7 cellular contexts compared by ENCODE assay signal in genomic region chr14:103519043-103519836, GRCh38. TPM values are rescaled to one million over a fixed set of nuclear protein-coding genes. Genes with fewer than 3 reads are reported as not detected.
DNase-seq lines count a peak whose midpoint lies in the region; ATAC-seq and TF ChIP-seq lines count a peak whose summit lies in the region.

No MANE protein-coding gene starts in this region.

- WGBS in spleen, 5 donors, result 32 to 44% (median 37%) methylated on average over 13 of the region's 13 CpGs

- in situ Hi-C loops in GM13977 (cut with MboI; ENCODE audit: low pct_unique_long_range_greater_than_20kb, low sequenced_read_pairs, unreplicated experiment), result no loop called here
- in situ Hi-C loops in Panc1 (cut with HindIII; ENCODE audit: low pct_unique_long_range_greater_than_20kb, low sequenced_read_pairs), result no loop called here

- H2AFZ ChIP-seq in fibroblast of lung (ENCODE audit: low read length), result no peak overlapping the region

- CTCF ChIA-PET in Panc1 (lab: Charles Lee), result interaction anchor here (0.6 to 1.3 kb wide), 7 partner anchors 9 to 52 kb away, joined by 3 to 13 read pairs (median 3); partner anchors contain the start of gene TRMT61A

- no peaks in the 10 kb centered on the region for H3K79me2 ChIP-seq in fibroblast of lung (ENCODE audit: control insufficient read depth, insufficient read depth, low read length)

- no peak overlapping the region for H3K9ac ChIP-seq in fibroblast of lung (ENCODE audit: insufficient read depth, low read length)

- no peaks in the 10 kb centered on the region; the same call in 1 of the 2 replicates for H3K36me3 ChIP-seq in Panc1 (ENCODE audit: control insufficient read depth, insufficient read depth, low read length)
- H3K36me3 ChIP-seq in fibroblast of lung (ENCODE audit: control insufficient read depth, insufficient read depth, low read length), result peaks cover 2% of the 10 kb centered on the region
- no peaks in the 10 kb centered on the region for H3K36me3 ChIP-seq in spleen

- no peak for TF ChIP-seq POLR2A in spleen (IDR thresholded peaks at IDR 0.05)

- ATAC-seq in Panc1, result peak; percentile 45

- H3K4me3 ChIP-seq in Panc1 (ENCODE audit: low read depth in 2 of 2, low read length in 2 of 2) (no peak overlapping the region), fibroblast of lung (replicated peaks in 1 of 4; ENCODE audit: control extremely low read depth in 1 of 4, insufficient read depth in 1 of 4, low read depth in 3 of 4, low read length in 4 of 4) (no peak overlapping the region), spleen (no peak overlapping the region)

- intact Hi-C loops in Panc1 (cut with micrococcal nuclease; ENCODE audit: unreplicated experiment) (no loop called here), spleen (cut with DNase I; ENCODE audit: low total_unique reads) (loop anchor here (5.0 kb wide), 1 partner anchor 33 kb away; no protein-coding TSS in a partner anchor)

- H3K27ac ChIP-seq in Panc1 (ENCODE audit: low read length), result peak overlapping the region; percentile 80
- no peak overlapping the region for H3K27ac ChIP-seq in fibroblast of lung (ENCODE audit: insufficient read depth, low read length)
- H3K27ac ChIP-seq in spleen, result peak overlapping the region in 3 of 8 donors; percentile 5 to 18 (median 10)

- no peaks in the 10 kb centered on the region for H4K20me1 ChIP-seq in fibroblast of lung (ENCODE audit: control insufficient read depth, extremely low read depth, insufficient read depth, low read length)

- no peak overlapping the region for H3K4me2 ChIP-seq in fibroblast of lung (ENCODE audit: extremely low read depth, insufficient read depth, low read length)

- BruUV-seq in Panc1 (replicated peaks; lab: Mats Ljungman, UMichigan), result no TSS peak

- peak; percentile 45 for DNase-seq in GM13977 (ENCODE audit: low spot score)
- no peak for DNase-seq in Panc1 (ENCODE audit: low read depth, low spot score)
- peak; percentile 27 to 44 for DNase-seq in fibroblast of lung (ENCODE audit: low read depth in 2 of 2)
- peak; percentile 69 for DNase-seq in spleen
- DNase-seq in NCI-H526 treated with DMSO at 0.1 percent for 48 hours (lab: John Stamatoyannopoulos, UW), result no peak
- no peak for DNase-seq in NCI-H2081 treated with DMSO at 0.1 percent for 48 hours (lab: John Stamatoyannopoulos, UW)
- DNase-seq in SW480 (ENCODE audit: low spot score), result no peak

- peaks cover 39% of the 10 kb centered on the region for H3K4me1 ChIP-seq in Panc1 (ENCODE audit: control insufficient read depth, insufficient read depth, low read length)
- peaks cover 16% of the 10 kb centered on the region for H3K4me1 ChIP-seq in fibroblast of lung (ENCODE audit: control insufficient read depth, extremely low read depth, insufficient read depth, low read length)
- peaks cover 28 to 59% (median 55%) of the 10 kb centered on the region in 6 donors for H3K4me1 ChIP-seq in spleen

- H3K27me3 ChIP-seq in Panc1 (ENCODE audit: control insufficient read depth, insufficient read depth, low read length) (no peaks in the 10 kb centered on the region), fibroblast of lung (ENCODE audit: control insufficient read depth, insufficient read depth, low read length) (no peaks in the 10 kb centered on the region), spleen (replicated peaks in 1 of 7) (peaks cover 0 to 54% (median 24%) of the 10 kb centered on the region in 7 donors)

- POLR2A ChIA-PET in Panc1 (lab: Charles Lee), result interaction anchor here (1.1 kb wide), 1 partner anchor 19 kb away, joined by 4 read pairs; no protein-coding TSS in a partner anchor

- H3K9me3 ChIP-seq in Panc1 (ENCODE audit: control insufficient read depth, insufficient read depth, low read depth, low read length), result no peaks in the 10 kb centered on the region
- no peaks in the 10 kb centered on the region for H3K9me3 ChIP-seq in fibroblast of lung (ENCODE audit: control insufficient read depth, insufficient read depth, low read depth, low read length)
- H3K9me3 ChIP-seq in spleen, result no peaks in the 10 kb centered on the region

- TF ChIP-seq CTCF in GM13977 (IDR thresholded peaks at IDR 0.05; ENCODE audit: extremely low read depth, insufficient read depth, missing control alignments) (no peak), Panc1 (IDR thresholded peaks at IDR 0.05) (no peak), fibroblast of lung (conservative IDR thresholded peaks at IDR 0.05 in 1 of 2, IDR thresholded peaks at IDR 0.05 in 1 of 2; ENCODE audit: low read depth in 1 of 2, low read length in 2 of 2) (no peak), spleen (IDR thresholded peaks at IDR 0.05 in 8 of 11, conservative IDR thresholded peaks at IDR 0.05 in 3 of 11) (no peak)

RNA-seq across cellular contexts. Expression of gene CKB, which starts 3.4 kb away (rescaled TPM):
- 436 TPM for total RNA-seq in Panc1 (2021; ENCODE audit: unreplicated experiment)
- 1,631 TPM for polyA plus RNA-seq in Panc1 (2012; ENCODE audit: insufficient read length)
- 69.9 and 136 TPM in 2 replicates for total RNA-seq in fibroblast of lung
- 57.2 and 65.2 TPM in 2 replicates for polyA plus RNA-seq in fibroblast of lung
- 191 and 207 TPM in 2 replicates for polyA plus RNA-seq in fibroblast of lung (2012)
- polyA minus RNA-seq in fibroblast of lung (ENCODE audit: low replicate concordance), result 46.1 and 82.3 TPM in 2 replicates
- 10 to 100 TPM in 4 of 7 donors, 1 to 10 TPM in 3; 8.0 to 22.6 (median 10.8) TPM for total RNA-seq in spleen
- polyA plus RNA-seq in spleen, result 10 to 100 TPM; 14.3 to 28.4 (median 20.6) TPM

RNA-seq across cellular contexts. Expression of gene TRMT61A, which starts 9.8 kb away (rescaled TPM):
- total RNA-seq in Panc1 (2021; ENCODE audit: unreplicated experiment), result 22.9 TPM
- polyA plus RNA-seq in Panc1 (2012; ENCODE audit: insufficient read length), result 23.8 TPM
- 10.6 and 11.0 TPM in 2 replicates for total RNA-seq in fibroblast of lung
- 4.2 and 5.0 TPM in 2 replicates for polyA plus RNA-seq in fibroblast of lung
- 8.9 and 11.7 TPM in 2 replicates for polyA plus RNA-seq in fibroblast of lung (2012)
- 3.9 and 5.7 TPM in 2 replicates for polyA minus RNA-seq in fibroblast of lung (ENCODE audit: low replicate concordance)
- total RNA-seq in spleen, result 10 to 100 TPM in 1 of 7 donors, 1 to 10 TPM in 6; 8.0 to 11.3 (median 9.5) TPM
- 10 to 100 TPM in 2 of 3 donors, 1 to 10 TPM in 1; 8.6 to 14.2 (median 11.1) TPM for polyA plus RNA-seq in spleen

RNA-seq across cellular contexts. Expression of gene BAG5, which starts 43.2 kb away (rescaled TPM):
- total RNA-seq in Panc1 (2021; ENCODE audit: unreplicated experiment) (22.5 TPM), fibroblast of lung (25.8 and 28.8 TPM in 2 replicates), spleen (10 to 100 TPM; 29.2 to 42.5 (median 32.5) TPM)
- 9.1 TPM for polyA plus RNA-seq in Panc1 (2012; ENCODE audit: insufficient read length)
- polyA plus RNA-seq in fibroblast of lung (14.3 and 14.9 TPM in 2 replicates), spleen (10 to 100 TPM in 1 of 3 donors, 1 to 10 TPM in 2; 9.3 to 16.0 (median 9.9) TPM)
- polyA plus RNA-seq in fibroblast of lung (2012), result 14.6 and 15.8 TPM in 2 replicates
- 7.4 and 12.3 TPM in 2 replicates for polyA minus RNA-seq in fibroblast of lung (ENCODE audit: low replicate concordance)

RNA-seq across cellular contexts. Expression of gene COA8, which starts 43.5 kb away (rescaled TPM):
- total RNA-seq in Panc1 (2021; ENCODE audit: unreplicated experiment) (42.2 TPM), fibroblast of lung (26.4 and 32.1 TPM in 2 replicates), spleen (10 to 100 TPM; 15.2 to 26.0 (median 20.4) TPM)
- 34.1 TPM for polyA plus RNA-seq in Panc1 (2012; ENCODE audit: insufficient read length)
- polyA plus RNA-seq in fibroblast of lung (19.4 and 25.5 TPM in 2 replicates), spleen (10 to 100 TPM; 34.1 to 39.5 (median 38.9) TPM)
- 33.6 and 41.6 TPM in 2 replicates for polyA plus RNA-seq in fibroblast of lung (2012)
- polyA minus RNA-seq in fibroblast of lung (ENCODE audit: low replicate concordance), result 0.75 and 2.0 TPM in 2 replicates

Comparison
In these comparisons a context has a peak if more than half of its experiments do, and no peak if none do; other contexts are left out.
1. DNase-seq: peak in GM13977 (single experiment), fibroblast of lung (2 of 2) and spleen (single experiment); none in Panc1 (single experiment), NCI-H526 treated with DMSO at 0.1 percent for 48 hours (single experiment), NCI-H2081 treated with DMSO at 0.1 percent for 48 hours (single experiment) and SW480 (single experiment).